In genomic region chr12:109548258-109548657, GRCh38 we compare ENCODE assay signal across 18 cellular contexts.
"Had no signal": no experiment of that assay in that cellular context is flagged by ENCODE, and none has a peak within 500 bp of the region (broad histone marks: within the 10 kb centered on the region; RNA-seq: fewer than 3 reads in every experiment).

No MANE protein-coding gene starts in this region.

- H3K4me3 ChIP-seq: coronary artery, dorsolateral prefrontal cortex, esophagus muscularis mucosa, gastroesophageal sphincter, heart left ventricle, hepatocyte, left lung, lower lobe of right lung, mucosa of descending colon had no signal

- H3K4me2 ChIP-seq: hepatocyte had no signal

- H3K9me3 ChIP-seq: esophagus muscularis mucosa, gastroesophageal sphincter, heart left ventricle, left lung, lower lobe of right lung, mucosa of descending colon had no signal

- H3K36me3 Mint-ChIP-seq: mesothelial cell of epicardium had no signal

- ATAC-seq: foreskin keratinocyte, gastroesophageal sphincter, heart left ventricle, left cardiac atrium, left lung, left ventricle myocardium superior, lower lobe of right lung, mucosa of descending colon had no signal

- H2AFZ ChIP-seq: hepatocyte had no signal

- DNase-seq: dermis blood vessel endothelial cell; dorsolateral prefrontal cortex; effector CD4-positive, alpha-beta T cell; effector memory CD4-positive, alpha-beta T cell; foreskin keratinocyte; hypothalamus; left ventricle myocardium superior; lower lobe of right lung; mesenchymal stem cell; mucosa of descending colon had no signal

- H3K27ac ChIP-seq: coronary artery, dorsolateral prefrontal cortex, esophagus muscularis mucosa, foreskin keratinocyte, gastroesophageal sphincter, heart left ventricle, hepatocyte, left lung, lower lobe of right lung had no signal

- H3K4me1 Mint-ChIP-seq: mesothelial cell of epicardium had no signal

- H3K79me2 ChIP-seq: hepatocyte had no signal

- H3K4me1 ChIP-seq: gastroesophageal sphincter, left lung had no signal

- H3K9me3 Mint-ChIP-seq: mesothelial cell of epicardium had no signal

- H3K36me3 ChIP-seq: esophagus muscularis mucosa, gastroesophageal sphincter, heart left ventricle, left lung, lower lobe of right lung had no signal

- H3K27ac Mint-ChIP-seq: mesothelial cell of epicardium had no signal

- H3K4me3 Mint-ChIP-seq: mesothelial cell of epicardium had no signal
